ENCODE assay signal across 2 cellular contexts in the genomic region with DNA sequence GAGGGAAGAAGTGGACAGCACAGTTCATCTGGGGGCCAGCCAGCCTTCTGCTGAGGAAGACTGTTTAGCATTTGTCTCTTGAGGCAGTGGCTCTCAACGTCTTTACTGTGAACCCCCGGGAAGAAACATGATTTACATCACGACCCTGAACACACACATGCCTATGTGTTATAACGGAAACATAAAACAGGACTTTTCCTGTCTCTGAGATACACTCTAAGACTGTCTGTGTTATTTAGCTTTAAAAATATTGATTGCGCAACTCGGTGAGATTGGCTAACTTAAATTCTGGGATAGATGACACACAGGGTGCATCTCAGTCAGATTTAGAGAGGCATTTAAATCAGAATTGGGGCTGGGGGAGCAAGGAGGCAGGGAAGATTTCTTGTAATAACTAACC.
TF ChIP-seq lines count a peak whose summit lies in the region.

No MANE protein-coding gene starts in this region.

TF ChIP-seq in K562, 482 proteins besides CTCF, POLR2A, EP300 and RAD21:
- TF ChIP-seq PURB (CRISPR knock-in tag; IDR thresholded peaks at IDR 0.05; ENCODE audit: low read depth), result no peak
- peak; percentile 99 for TF ChIP-seq CEBPB (tag; IDR thresholded peaks at IDR 0.05)
- peak; percentile 81 for TF ChIP-seq CEBPG (CRISPR knock-in tag; IDR thresholded peaks at IDR 0.05)
- peak; percentile 92 to 99 for TF ChIP-seq CEBPG (tag; conservative IDR thresholded peaks at IDR 0.05 in 1 of 2, IDR thresholded peaks at IDR 0.05 in 1 of 2)
- TF ChIP-seq IRF9 (tag; IDR thresholded peaks at IDR 0.05), result peak; percentile 89
TF ChIP-seq in K562: peak in this region for 3.

TF ChIP-seq in SK-N-SH, 30 proteins besides CTCF, POLR2A, EP300 and RAD21:
- no peak for TF ChIP-seq SIN3A (IDR thresholded peaks at IDR 0.05; ENCODE audit: borderline replicate concordance, low read depth, low read length)
- TF ChIP-seq EZH2phosphoT487 (IDR thresholded peaks at IDR 0.05; ENCODE audit: borderline replicate concordance, low read depth), result no peak
- no peak for TF ChIP-seq RCOR1 (IDR thresholded peaks at IDR 0.05; ENCODE audit: low read length)
- no peak for TF ChIP-seq YY1 (IDR thresholded peaks at IDR 0.05; ENCODE audit: low read depth)
